25 cellular contexts compared by ENCODE assay signal in the genomic region with DNA sequence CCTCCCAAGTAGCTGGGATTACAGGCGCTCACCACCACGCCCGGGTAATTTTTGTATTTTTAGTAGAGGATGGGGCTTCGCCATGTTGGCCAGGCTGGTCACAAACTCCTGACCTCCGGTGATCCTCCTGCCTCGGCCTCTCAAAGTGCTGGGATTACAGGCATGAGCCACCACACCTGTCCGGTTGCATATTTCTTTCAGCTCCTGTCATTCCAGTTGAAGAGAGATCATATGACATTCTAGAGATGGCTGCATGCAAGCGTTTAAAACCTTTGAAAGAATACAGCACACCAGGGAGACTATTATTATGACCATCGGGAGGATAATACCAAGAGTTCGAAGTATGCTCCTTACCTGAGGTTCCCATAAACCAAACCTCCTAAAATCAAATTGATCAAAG. TPM values are rescaled to one million over a fixed set of nuclear protein-coding genes. Genes with fewer than 3 reads are reported as not detected.
"Had no signal": no experiment of that assay in that cellular context is flagged by ENCODE, and none has a peak within 500 bp of the region (broad histone marks: within the 10 kb centered on the region; RNA-seq: fewer than 3 reads in every experiment).

No MANE protein-coding gene starts in this region.

- H3K36me3 ChIP-seq: thoracic aorta, thyroid gland, transverse colon, upper lobe of left lung, upper lobe of right lung, uterus, vagina had no signal

- H3K4me3 ChIP-seq: stomach, suprapubic skin, testis, thoracic aorta, thyroid gland, tibial artery, tibial nerve, transverse colon, upper lobe of left lung, upper lobe of right lung, uterus, vagina had no signal

- H3K4me1 ChIP-seq: stomach, suprapubic skin, testis, tibial artery, tibial nerve, transverse colon, upper lobe of left lung, upper lobe of right lung, uterus, vagina had no signal

- H3K27me3 ChIP-seq: stomach, suprapubic skin, testis, thyroid gland, tibial artery, tibial nerve, transverse colon, upper lobe of left lung, upper lobe of right lung, uterus, vagina had no signal

- H3K27ac ChIP-seq: stomach, suprapubic skin, testis, thoracic aorta, thyroid gland, tibial artery, tibial nerve, transverse colon, upper lobe of left lung, upper lobe of right lung, uterus, vagina had no signal

- H3K9me3 ChIP-seq: stomach, suprapubic skin, testis, thoracic aorta, thyroid gland, tibial artery, tibial nerve, transverse colon, upper lobe of left lung, upper lobe of right lung, uterus, vagina had no signal

- DNase-seq: stimulated activated CD4-positive, alpha-beta T cell treated with anti-CD3 and anti-CD28 coated beads, Interleukin-2, amount 100 ng/mL, for 48 hours; stimulated activated CD4-positive, alpha-beta T cell treated with anti-CD3 and anti-CD28 coated beads, Interleukin-4, amount 100 ng/mL, for 1 hour; stimulated activated CD4-positive, alpha-beta T cell treated with anti-CD3 and anti-CD28 coated beads, Interleukin-4, amount 100 ng/mL, for 24 hours; stimulated activated CD4-positive, alpha-beta T cell treated with anti-CD3 and anti-CD28 coated beads, Interleukin-4, amount 100 ng/mL, for 4 hours; stimulated activated CD8-positive, alpha-beta memory T cell treated with anti-CD3 and anti-CD28 coated beads, Interleukin-4, amount 100 ng/mL, for 48 hours; stimulated activated naive B cell treated with anti-CD40 and anti-IgM and Interleukin-4, amounts not matched to agents 10 μg/mL and 1 μg/mL and 100 μg/mL, for 72 hours; stimulated activated naive CD4-positive, alpha-beta T cell; stimulated activated naive CD4-positive, alpha-beta T cell treated with Interleukin-2 at 50 U/mL for 16 hours; stimulated activated naive CD8-positive, alpha-beta T cell treated with anti-CD3 and anti-CD28 coated beads, Interleukin-15, amount 100 ng/mL, for 72 hours; stimulated activated naive CD8-positive, alpha-beta T cell treated with anti-CD3 and anti-CD28 coated beads, Interleukin-15, Interleukin-2, amounts not matched to agents 100 U/mL and 50 U/mL, for 24 hours; stomach; substantia nigra; testis; thyroid gland; tibial artery; transverse colon; upper lobe of left lung; upper lobe of right lung; uterus had no signal

- ATAC-seq: stimulated activated effector memory CD8-positive, alpha-beta T cell treated with anti-CD3 and anti-CD28 coated beads, Interleukin-12 subunit alpha, Interleukin-12 subunit beta, amount 100 ng/mL, for 72 hours; stimulated activated memory B cell treated with anti-CD40 and anti-IgM and Interleukin-4, amounts not matched to agents 10 μg/mL and 1 μg/mL and 100 μg/mL, for 72 hours; stimulated activated naive B cell treated with anti-CD40 and anti-IgM and Interleukin-4, amounts not matched to agents 10 μg/mL and 1 μg/mL and 100 μg/mL, for 72 hours; stimulated activated naive CD8-positive, alpha-beta T cell treated with anti-CD3 and anti-CD28 coated beads, Interleukin-15, amount 100 ng/mL, for 72 hours; stimulated activated naive CD8-positive, alpha-beta T cell treated with anti-CD3 and anti-CD28 coated beads, Interleukin-15, Interleukin-2, amounts not matched to agents 100 U/mL and 50 U/mL, for 24 hours; upper lobe of right lung had no signal

RNA-seq across cellular contexts. Expression of a gene that starts 9.6 kb away (rescaled TPM):
- total RNA-seq: vagina had no signal
